10 cellular contexts compared by ENCODE assay signal in genomic region chr10:33136271-33136670, GRCh38.
DNase-seq lines count a peak whose midpoint lies in the region; ATAC-seq and TF ChIP-seq lines count a peak whose summit lies in the region.
"Had no signal": no experiment of that assay in that cellular context is flagged by ENCODE, and none has a peak within 500 bp of the region (broad histone marks: within the 10 kb centered on the region; RNA-seq: fewer than 3 reads in every experiment).

No MANE protein-coding gene starts in this region.

- H3K36me3 Mint-ChIP-seq in T-helper 2 cell treated with Interferon-gamma antibody and Interleukin-4, amounts not matched to agents 5 μg/mL and 100 μg/mL, for 36 hours (ENCODE audit: low read depth): no peaks in the 10 kb centered on the region

- ATAC-seq in GM18907 (IDR thresholded peaks at IDR 0.05; ENCODE audit: unreplicated experiment) (peak; percentile 54), HG03280 (IDR thresholded peaks at IDR 0.05; ENCODE audit: unreplicated experiment) (no peak)

- no peak for TF ChIP-seq CTCF in AG10803 (conservative IDR thresholded peaks at IDR 0.05; ENCODE audit: low read length)

- peak overlapping the region; percentile 58 for H3K27ac Mint-ChIP-seq in T-helper 2 cell treated with Interferon-gamma antibody and Interleukin-4, amounts not matched to agents 5 μg/mL and 100 μg/mL, for 36 hours

- H3K4me1 Mint-ChIP-seq in T-helper 2 cell treated with Interferon-gamma antibody and Interleukin-4, amounts not matched to agents 5 μg/mL and 100 μg/mL, for 36 hours (ENCODE audit: low read depth): peaks cover 69% of the 10 kb centered on the region

- no peak overlapping the region for H3K4me3 Mint-ChIP-seq in T-helper 2 cell treated with Interferon-gamma antibody and Interleukin-4, amounts not matched to agents 5 μg/mL and 100 μg/mL, for 36 hours

- H3K4me3 ChIP-seq in AG10803 (ENCODE audit: low read length): no peak overlapping the region

- no peaks in the 10 kb centered on the region for H3K27me3 Mint-ChIP-seq in T-helper 2 cell treated with Interferon-gamma antibody and Interleukin-4, amounts not matched to agents 5 μg/mL and 100 μg/mL, for 36 hours (ENCODE audit: low read depth)

- H3K9me3 Mint-ChIP-seq in T-helper 2 cell treated with Interferon-gamma antibody and Interleukin-4, amounts not matched to agents 5 μg/mL and 100 μg/mL, for 36 hours: no peaks in the 10 kb centered on the region

- DNase-seq in AG10803 (ENCODE audit: low read depth) (peak; percentile 80), fibroblast of gingiva (ENCODE audit: low read depth) (peak; percentile 77), GM19240 (ENCODE audit: insufficient read length, low spot score) (no peak), cerebellar cortex (ENCODE audit: low spot score) (no peak), NCI-H345 treated with DMSO at 0.1 percent for 48 hours (lab: John Stamatoyannopoulos, UW; ENCODE audit: unreplicated experiment) (no peak)
- no peak for DNase-seq in T-helper 2 cell treated with Interferon-gamma antibody and Interleukin-4, amounts not matched to agents 5 μg/mL and 100 μg/mL, for 36 hours (ENCODE audit: low spot score)
- DNase-seq: brain microvascular endothelial cell, DMS153 had no signal

Comparison
In these comparisons a context has a peak if more than half of its experiments do, and no peak if none do; other contexts are left out.
1. DNase-seq: peak in AG10803 (single experiment) and fibroblast of gingiva (single experiment); none in T-helper 2 cell treated with Interferon-gamma antibody and Interleukin-4, amounts not matched to agents 5 μg/mL and 100 μg/mL, for 36 hours (single experiment), GM19240 (single experiment), cerebellar cortex (single experiment) and NCI-H345 treated with DMSO at 0.1 percent for 48 hours (single experiment).